Comparison of ENCODE assay signal across 1 cellular context in genomic region chr17:40191237-40192208, GRCh38.
TF ChIP-seq lines count a peak whose summit lies in the region.

No MANE protein-coding gene starts in this region.

TF ChIP-seq in K562, 482 proteins besides CTCF, POLR2A, EP300 and RAD21 (continued from another document and continues in another):
- TF ChIP-seq LARP7 (IDR thresholded peaks at IDR 0.05) (no peak), JUN (IDR thresholded peaks at IDR 0.05; ENCODE audit: borderline replicate concordance, low read depth, low read length) (no peak), JUN (CRISPR knock-in tag; IDR thresholded peaks at IDR 0.05; ENCODE audit: borderline replicate concordance) (no peak), MEF2D (tag; conservative IDR thresholded peaks at IDR 0.05; ENCODE audit: low read depth) (no peak), ZNF75A (CRISPR knock-in tag; IDR thresholded peaks at IDR 0.05) (no peak), ZNF76 (CRISPR knock-in tag; IDR thresholded peaks at IDR 0.05; ENCODE audit: borderline replicate concordance) (no peak), PCBP1 (IDR thresholded peaks at IDR 0.05; ENCODE audit: low read depth, low read length, poor library complexity, severe bottlenecking) (no peak), ZHX1 (conservative IDR thresholded peaks at IDR 0.05; ENCODE audit: low read length) (no peak), TFE3 (CRISPR knock-in tag; IDR thresholded peaks at IDR 0.05) (no peak), SPI1 (IDR thresholded peaks at IDR 0.05; ENCODE audit: borderline replicate concordance, low read depth, low read length) (no peak), MLLT1 (IDR thresholded peaks at IDR 0.05) (no peak), CHAMP1 (IDR thresholded peaks at IDR 0.05) (no peak), SP2 (IDR thresholded peaks at IDR 0.05; ENCODE audit: extremely low read depth, low read depth, low read length, poor library complexity, severe bottlenecking) (no peak), ZNF79 (CRISPR knock-in tag; IDR thresholded peaks at IDR 0.05; ENCODE audit: low read depth) (no peak), ZC3H11A (IDR thresholded peaks at IDR 0.05; ENCODE audit: low read depth, low read length) (no peak), POLR2G (IDR thresholded peaks at IDR 0.05; ENCODE audit: low read depth, low read length) (peak; percentile 55), ZBTB43 (CRISPR knock-in tag; IDR thresholded peaks at IDR 0.05) (no peak), ZNF232 (CRISPR knock-in tag; IDR thresholded peaks at IDR 0.05) (no peak), HDAC6 (IDR thresholded peaks at IDR 0.05; ENCODE audit: low read depth, low read length) (no peak), ZNF584 (CRISPR knock-in tag; IDR thresholded peaks at IDR 0.05; ENCODE audit: low read depth) (no peak), VEZF1 (CRISPR knock-in tag; IDR thresholded peaks at IDR 0.05) (peak; percentile 76), ZNF263 (CRISPR knock-in tag; IDR thresholded peaks at IDR 0.05; ENCODE audit: borderline replicate concordance) (no peak), OTX1 (CRISPR knock-in tag; IDR thresholded peaks at IDR 0.05) (no peak), SMAD1 (IDR thresholded peaks at IDR 0.05; ENCODE audit: low read depth, low read length, partially characterized antibody) (no peak), MED1 (CRISPR knock-in tag; IDR thresholded peaks at IDR 0.05; ENCODE audit: borderline replicate concordance) (no peak), HCFC1 (IDR thresholded peaks at IDR 0.05; ENCODE audit: low read depth, low read length) (no peak; the same call in 1 of the 2 replicates), SIN3B (IDR thresholded peaks at IDR 0.05; ENCODE audit: low read depth) (no peak), FOXP4 (CRISPR knock-in tag; IDR thresholded peaks at IDR 0.05; ENCODE audit: borderline replicate concordance) (no peak), ZNF696 (CRISPR knock-in tag; conservative IDR thresholded peaks at IDR 0.05) (no peak), PATZ1 (CRISPR knock-in tag; IDR thresholded peaks at IDR 0.05; ENCODE audit: borderline replicate concordance) (no peak), ZNF165 (CRISPR knock-in tag; IDR thresholded peaks at IDR 0.05; ENCODE audit: borderline replicate concordance) (no peak), TEAD2 (tag; IDR thresholded peaks at IDR 0.05) (no peak), RBBP5 (IDR thresholded peaks at IDR 0.05; ENCODE audit: borderline replicate concordance, insufficient read depth, low read length, poor library complexity, severe bottlenecking) (peak; percentile 44), ZSCAN29 (IDR thresholded peaks at IDR 0.05) (no peak), RFX5 (IDR thresholded peaks at IDR 0.05; ENCODE audit: low read depth, low read length) (no peak), DMBX1 (CRISPR knock-in tag; IDR thresholded peaks at IDR 0.05; ENCODE audit: borderline replicate concordance) (no peak), HDAC8 (tag; IDR thresholded peaks at IDR 0.05) (no peak), SMARCE1 (IDR thresholded peaks at IDR 0.05) (0 out of 2 replicates have a peak, but pooled peaks have one; percentile 31), MCM7 (IDR thresholded peaks at IDR 0.05) (no peak), GTF2E2 (tag; IDR thresholded peaks at IDR 0.05) (no peak), NCOA4 (IDR thresholded peaks at IDR 0.05; ENCODE audit: partially characterized antibody) (no peak), TBL1XR1 (IDR thresholded peaks at IDR 0.05; ENCODE audit: low read length in 2 of 2) (0 out of 4 replicates have a peak, but pooled peaks of 1 of the 2 experiments have one; percentile 10), RUNX1 (IDR thresholded peaks at IDR 0.05; ENCODE audit: low read depth) (no peak), MIER1 (IDR thresholded peaks at IDR 0.05; ENCODE audit: low read depth) (no peak), TSC22D4 (tag; IDR thresholded peaks at IDR 0.05) (no peak), NR2C2 (CRISPR knock-in tag; IDR thresholded peaks at IDR 0.05) (no peak), NR2C2 (tag; IDR thresholded peaks at IDR 0.05) (peak; percentile 35; the same call in 1 of the 2 replicates), ZFP1 (CRISPR knock-in tag; IDR thresholded peaks at IDR 0.05) (no peak), ZNF668 (CRISPR knock-in tag; IDR thresholded peaks at IDR 0.05) (no peak), ZNF408 (CRISPR knock-in tag; IDR thresholded peaks at IDR 0.05; ENCODE audit: low read depth) (no peak), TEAD4 (IDR thresholded peaks at IDR 0.05; ENCODE audit: low read length) (no peak), TEAD4 (CRISPR knock-in tag; IDR thresholded peaks at IDR 0.05; ENCODE audit: borderline replicate concordance) (no peak), SMARCA5 (IDR thresholded peaks at IDR 0.05) (no peak), GTF2F1 (IDR thresholded peaks at IDR 0.05; ENCODE audit: low read depth, low read length) (no peak), KLF16 (IDR thresholded peaks at IDR 0.05) (no peak), ZKSCAN1 (IDR thresholded peaks at IDR 0.05; ENCODE audit: low read depth, low read length) (peak; percentile 68), ZNF766 (CRISPR knock-in tag; conservative IDR thresholded peaks at IDR 0.05) (no peak), U2AF1 (optimal IDR thresholded peaks at IDR 0.05; ENCODE audit: low read depth, low read length) (no peak), ZBTB2 (IDR thresholded peaks at IDR 0.05) (no peak), ZFPM2 (CRISPR knock-in tag; IDR thresholded peaks at IDR 0.05) (no peak)
